8 cellular contexts compared by ENCODE assay signal in genomic region chr5:160418561-160419457, GRCh38. TPM values are rescaled to one million over a fixed set of nuclear protein-coding genes. Genes with fewer than 3 reads are reported as not detected.
DNase-seq lines count a peak whose midpoint lies in the region; ATAC-seq, FAIRE-seq and TF ChIP-seq lines count a peak whose summit lies in the region.

Gene SLU7, minus strand, starts transcription at chr5:160419081. Its CDS starts 3,787 bp downstream, at chr5:160415294.

- peak; percentile 94 for DNase-seq in NCI-H2029 (lab: John Stamatoyannopoulos, UW)
- DNase-seq in T-helper 22 cell (ENCODE audit: low read depth), result peak; percentile 83
- DNase-seq in astrocyte (ENCODE audit: low read depth), result peak; percentile 90
- peak; percentile 89 for DNase-seq in hepatic stellate cell (ENCODE audit: low spot score)
- DNase-seq in renal cortical epithelial cell (ENCODE audit: low read depth), result peak; percentile 90
- DNase-seq in D721Med (ENCODE audit: insufficient read length, low spot score), result no peak

- no peaks in the 10 kb centered on the region for H3K27me3 Mint-ChIP-seq in astrocyte (ENCODE audit: low read depth, unreplicated experiment)

- H3K9me3 Mint-ChIP-seq in astrocyte (ENCODE audit: unreplicated experiment), result no peaks in the 10 kb centered on the region

- H3K36me3 Mint-ChIP-seq in astrocyte (ENCODE audit: low read depth, unreplicated experiment), result no peaks in the 10 kb centered on the region

- no peaks in the 10 kb centered on the region for H4K20me1 ChIP-seq in astrocyte (ENCODE audit: insufficient read depth, low read length)

- peak within 1 kb of the TSS; percentile 87 for H3K4me2 ChIP-seq in astrocyte (ENCODE audit: low read length)

- no peaks in the 10 kb centered on the region for H3K9me3 ChIP-seq in astrocyte (ENCODE audit: insufficient read depth, low read depth, low read length)

- H3K4me3 ChIP-seq in astrocyte (ENCODE audit: insufficient read depth, low read depth, low read length), result peak within 1 kb of the TSS; percentile 95

- H3K79me2 ChIP-seq in astrocyte (ENCODE audit: insufficient read depth, low read length), result peaks cover 58% of the 10 kb centered on the region

- H3K4me1 Mint-ChIP-seq in astrocyte (ENCODE audit: low read depth, unreplicated experiment), result peaks cover 15% of the 10 kb centered on the region

- H3K4me3 Mint-ChIP-seq in astrocyte (ENCODE audit: unreplicated experiment), result peak within 1 kb of the TSS; percentile 96

- H3K27me3 ChIP-seq in astrocyte (ENCODE audit: insufficient read depth, low read length), result no peaks in the 10 kb centered on the region

- H3K36me3 ChIP-seq in astrocyte (ENCODE audit: insufficient read depth, low read length), result peaks cover under 1% of the 10 kb centered on the region

- no peak for TF ChIP-seq CTCF in astrocyte (IDR thresholded peaks at IDR 0.05; ENCODE audit: insufficient read depth, low read depth, low read length)
- TF ChIP-seq CTCF in D721Med (IDR thresholded peaks at IDR 0.05; ENCODE audit: insufficient read depth, missing control alignments), result no peak

- peak within 1 kb of the TSS; percentile 98 for H3K9ac ChIP-seq in astrocyte (ENCODE audit: low read length)

- ATAC-seq in GM18505 (IDR thresholded peaks at IDR 0.05; ENCODE audit: unreplicated experiment) (peak; percentile 65), HG02973 (IDR thresholded peaks at IDR 0.05; ENCODE audit: unreplicated experiment) (peak; percentile 58)

- TF ChIP-seq POLR2A in GM18505 (IDR thresholded peaks at IDR 0.05; ENCODE audit: borderline replicate concordance, extremely low read depth, insufficient read depth, insufficient read length), result peak; percentile 75

- FAIRE-seq in astrocyte (lab: Jason Lieb, UNC), result no peak
- no peak for FAIRE-seq in D721Med (lab: Jason Lieb, UNC)

- peak within 1 kb of the TSS; percentile 95 for H3K27ac Mint-ChIP-seq in astrocyte (ENCODE audit: unreplicated experiment)

- peaks cover 19% of the 10 kb centered on the region for H3K4me1 ChIP-seq in astrocyte (ENCODE audit: insufficient read depth, low read length)

- peak within 1 kb of the TSS; percentile 72 for H2AFZ ChIP-seq in astrocyte (ENCODE audit: low read depth, low read length)

- peak within 1 kb of the TSS; percentile 91 for H3K27ac ChIP-seq in astrocyte (ENCODE audit: low read depth, low read length)

RNA-seq across cellular contexts. Expression of gene SLU7, which starts in this region (rescaled TPM):
- total RNA-seq in astrocyte, result 46.1 and 48.4 TPM in 2 replicates
- total RNA-seq in renal cortical epithelial cell, result 75.5 and 111 TPM in 2 replicates
